Comparison of ENCODE assay signal across 8 cellular contexts in the genomic region with DNA sequence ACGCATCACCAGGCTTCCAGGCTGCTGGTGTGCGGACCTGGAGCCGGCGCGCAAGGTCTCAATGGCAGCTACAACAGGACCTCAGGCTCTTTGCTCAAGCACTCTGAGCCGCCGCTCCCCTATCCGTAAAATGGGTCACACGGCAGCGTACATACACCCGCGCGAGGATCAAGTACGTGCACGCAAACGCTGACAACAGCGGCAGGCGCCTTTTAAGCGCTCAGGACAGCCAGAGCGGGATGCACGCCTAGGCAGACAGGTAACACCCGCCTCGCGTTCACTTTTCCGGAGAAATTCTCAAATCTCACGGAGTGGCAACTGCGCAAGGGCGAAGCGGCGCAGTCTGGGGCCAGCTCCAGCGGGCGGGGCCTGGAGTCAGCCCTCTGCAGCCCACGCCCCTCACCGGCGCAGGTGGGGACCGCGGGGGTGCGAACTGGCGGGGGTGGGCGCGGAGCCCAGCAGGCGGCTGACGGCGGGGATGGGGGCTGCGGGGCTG. TPM values are rescaled to one million over a fixed set of nuclear protein-coding genes. Genes with fewer than 3 reads are reported as not detected.
DNase-seq lines count a peak whose midpoint lies in the region; ATAC-seq and TF ChIP-seq lines count a peak whose summit lies in the region.

No MANE protein-coding gene starts in this region.

- ATAC-seq in HG03354 (IDR thresholded peaks at IDR 0.05; ENCODE audit: poor library complexity, severe bottlenecking, unreplicated experiment) (peak; percentile 78), PC-3 (peak; percentile 88)
- ATAC-seq in activated T-cell treated with anti-CD3 and anti-CD28 coated beads, Interleukin-2, amount 50 U/mL, for 72 hours (replicated peaks in 1 of 2), result peak; percentile 86 to 89
- ATAC-seq in stimulated activated naive CD8-positive, alpha-beta T cell treated with anti-CD3 and anti-CD28 coated beads, Interleukin-15, amount 100 ng/mL, for 72 hours, result peak; percentile 92

- H3K4me3 ChIP-seq in PC-3 (ENCODE audit: low read length), result peak overlapping the region; percentile 100
- peak overlapping the region; percentile 86 for H3K4me3 ChIP-seq in fibroblast of pulmonary artery (replicated peaks; ENCODE audit: low read depth, low read length)
- H3K4me3 ChIP-seq in neuron (ENCODE audit: low read length), result peak overlapping the region; percentile 72

- CTCF ChIA-PET in PC-3 (lab: Charles Lee), result no interaction called here

- H3K27me3 Mint-ChIP-seq in activated T-cell treated with anti-CD3 and anti-CD28 coated beads, Interleukin-2, amount 50 U/mL, for 72 hours (ENCODE audit: low read depth), result no peaks in the 10 kb centered on the region
- H3K27me3 Mint-ChIP-seq in stimulated activated naive CD8-positive, alpha-beta T cell treated with anti-CD3 and anti-CD28 coated beads, Interleukin-15, amount 100 ng/mL, for 72 hours, result no peaks in the 10 kb centered on the region

- H2AFZ ChIP-seq in PC-3 (ENCODE audit: low read length) (peak overlapping the region; percentile 95), neuron (ENCODE audit: low read depth, low read length) (peak overlapping the region; percentile 39)

- BruUV-seq in PC-3 (replicated peaks; lab: Mats Ljungman, UMichigan), result no TSS peak

- peak overlapping the region; percentile 54 for H3K27ac ChIP-seq in PC-3 (ENCODE audit: low read length)

- peaks cover 0 to 2% of the 10 kb centered on the region in 2 donors for H3K36me3 Mint-ChIP-seq in activated T-cell treated with anti-CD3 and anti-CD28 coated beads, Interleukin-2, amount 50 U/mL, for 72 hours (ENCODE audit: insufficient read depth in 2 of 2)

- TF ChIP-seq CTCF in PC-3 (conservative IDR thresholded peaks at IDR 0.05; ENCODE audit: low read depth, low read length), result no peak
- no peak for TF ChIP-seq CTCF in fibroblast of pulmonary artery (IDR thresholded peaks at IDR 0.05; ENCODE audit: low read length, missing control alignments)

- no peaks in the 10 kb centered on the region for H3K9me2 ChIP-seq in PC-3 (replicated peaks; ENCODE audit: low read length)

- H3K4me3 Mint-ChIP-seq in activated T-cell treated with anti-CD3 and anti-CD28 coated beads, Interleukin-2, amount 50 U/mL, for 72 hours, result peak overlapping the region; percentile 87 to 91
- H3K4me3 Mint-ChIP-seq in stimulated activated naive CD8-positive, alpha-beta T cell treated with anti-CD3 and anti-CD28 coated beads, Interleukin-15, amount 100 ng/mL, for 72 hours, result peak overlapping the region; percentile 92

- H3K4me1 Mint-ChIP-seq in activated T-cell treated with anti-CD3 and anti-CD28 coated beads, Interleukin-2, amount 50 U/mL, for 72 hours (ENCODE audit: low read depth), result peaks cover 35% of the 10 kb centered on the region
- peaks cover 42% of the 10 kb centered on the region for H3K4me1 Mint-ChIP-seq in stimulated activated naive CD8-positive, alpha-beta T cell treated with anti-CD3 and anti-CD28 coated beads, Interleukin-15, amount 100 ng/mL, for 72 hours

- no peaks in the 10 kb centered on the region for H3K27me3 ChIP-seq in PC-3 (ENCODE audit: low read length)
- no peaks in the 10 kb centered on the region for H3K27me3 ChIP-seq in neuron (ENCODE audit: insufficient read depth, low read length)

- peaks cover 13% of the 10 kb centered on the region for H4K20me1 ChIP-seq in PC-3 (ENCODE audit: low read length)

- DNase-seq in AML-193 (lab: John Stamatoyannopoulos, UW) (peak; percentile 44 to 60), GM19240 (ENCODE audit: insufficient read length, low spot score) (peak; percentile 50), PC-3 (peak; percentile 73), fibroblast of pulmonary artery (ENCODE audit: low read depth) (peak; percentile 39)
- peak; percentile 70 to 81 for DNase-seq in activated T-cell treated with anti-CD3 and anti-CD28 coated beads, Interleukin-2, amount 50 U/mL, for 72 hours
- peak; percentile 71 to 78 for DNase-seq in stimulated activated naive CD8-positive, alpha-beta T cell treated with anti-CD3 and anti-CD28 coated beads, Interleukin-15, amount 100 ng/mL, for 72 hours

- peaks cover 51% of the 10 kb centered on the region for H3K79me2 ChIP-seq in PC-3 (ENCODE audit: low read length)

- no peaks in the 10 kb centered on the region for H3K9me3 ChIP-seq in PC-3 (ENCODE audit: low read length)
- no peaks in the 10 kb centered on the region for H3K9me3 ChIP-seq in neuron (ENCODE audit: low read length)

- peak overlapping the region; percentile 85 for H3K27ac Mint-ChIP-seq in activated T-cell treated with anti-CD3 and anti-CD28 coated beads, Interleukin-2, amount 50 U/mL, for 72 hours
- peak overlapping the region; percentile 65 to 83 for H3K27ac Mint-ChIP-seq in stimulated activated naive CD8-positive, alpha-beta T cell treated with anti-CD3 and anti-CD28 coated beads, Interleukin-15, amount 100 ng/mL, for 72 hours

- intact Hi-C loops in PC-3 (cut with micrococcal nuclease), result no loop called here

- POLR2A ChIA-PET in PC-3 (lab: Charles Lee; ENCODE audit: unreplicated experiment), result no interaction called here

- peak overlapping the region; percentile 78 for H3K9ac ChIP-seq in PC-3 (ENCODE audit: low read length)

- no peaks in the 10 kb centered on the region for H3K9me3 Mint-ChIP-seq in activated T-cell treated with anti-CD3 and anti-CD28 coated beads, Interleukin-2, amount 50 U/mL, for 72 hours
- no peaks in the 10 kb centered on the region for H3K9me3 Mint-ChIP-seq in stimulated activated naive CD8-positive, alpha-beta T cell treated with anti-CD3 and anti-CD28 coated beads, Interleukin-15, amount 100 ng/mL, for 72 hours

- peaks cover 4% of the 10 kb centered on the region; the same call in 1 of the 2 replicates for H3K36me3 ChIP-seq in PC-3 (ENCODE audit: low read depth, low read length)
- H3K36me3 ChIP-seq in neuron (ENCODE audit: insufficient read depth, low read length), result peaks cover 4% of the 10 kb centered on the region

- H3K4me1 ChIP-seq in PC-3 (ENCODE audit: insufficient read depth, low read length) (peaks cover 15% of the 10 kb centered on the region), neuron (ENCODE audit: insufficient read depth, low read length) (peaks cover 11% of the 10 kb centered on the region)

- H3F3A ChIP-seq in PC-3 (ENCODE audit: low read length, unreplicated experiment), result no peaks in the 10 kb centered on the region

- H3K4me2 ChIP-seq in PC-3 (ENCODE audit: low read length), result peak overlapping the region; percentile 93

RNA-seq across cellular contexts. Expression of gene EXOC2, which starts 0.5 kb away (rescaled TPM):
- total RNA-seq in PC-3 (2014; rRNA removed), result 24.8 and 27.7 TPM in 2 replicates
- total RNA-seq in activated T-cell treated with anti-CD3 and anti-CD28 coated beads, Interleukin-2, amount 50 U/mL, for 72 hours, result 10 to 100 TPM; 42.2 to 46.1 TPM

RNA-seq across cellular contexts. Expression of gene HUS1B, which starts 35.5 kb away (rescaled TPM):
- 3.1 and 4.2 TPM in 2 replicates for total RNA-seq in PC-3 (2014; rRNA removed)
- total RNA-seq in activated T-cell treated with anti-CD3 and anti-CD28 coated beads, Interleukin-2, amount 50 U/mL, for 72 hours, result under 1 TPM; 0.79 to 0.89 TPM

Comparison
In these comparisons a context has a peak if more than half of its experiments do, and no peak if none do; other contexts are left out.
1. Peak in every context shown above with its lines: DNase-seq, ATAC-seq, H3K4me3 ChIP-seq and H3K27ac ChIP-seq.